21 cellular contexts compared by ENCODE assay signal in genomic region chr2:109326306-109326705, GRCh38.
"Had no signal": no experiment of that assay in that cellular context is flagged by ENCODE, and none has a peak within 500 bp of the region (broad histone marks: within the 10 kb centered on the region; RNA-seq: fewer than 3 reads in every experiment).

No MANE protein-coding gene starts in this region.

- H3K4me3 Mint-ChIP-seq: activated naive CD4-positive, alpha-beta T cell treated with anti-CD3 and anti-CD28 coated beads, Interleukin-2, amount 50 U/mL, for 24 hours; dendritic cell treated with granulocyte-macrophage colony-stimulating factor and Interleukin-4, amounts not matched to agents 40 ng/mL and 50 ng/mL, for 4 days; neural crest cell; stimulated activated naive CD8-positive, alpha-beta T cell treated with anti-CD3 and anti-CD28 coated beads, Interleukin-15, amount 100 ng/mL, for 72 hours had no signal

- H3K27ac ChIP-seq: ovary, psoas muscle, thyroid gland, WERI-Rb-1 had no signal

- H3K36me3 Mint-ChIP-seq: activated naive CD4-positive, alpha-beta T cell treated with anti-CD3 and anti-CD28 coated beads, Interleukin-2, amount 50 U/mL, for 24 hours had no signal

- H3K4me3 ChIP-seq: breast epithelium, esophagus muscularis mucosa, ovary, psoas muscle, thyroid gland had no signal

- H3K9me3 ChIP-seq: breast epithelium, esophagus muscularis mucosa, ovary, psoas muscle, thyroid gland had no signal

- DNase-seq: activated CD4-positive, alpha-beta T cell treated with anti-CD3 and anti-CD28 coated beads for 1 hour; activated CD8-positive, alpha-beta memory T cell treated with anti-CD3 and anti-CD28 coated beads for 24 hours; activated CD8-positive, alpha-beta memory T cell treated with anti-CD3 and anti-CD28 coated beads, Interleukin-2, amount 50 U/mL, for 48 hours; activated effector memory CD4-positive, alpha-beta T cell treated with anti-CD3 and anti-CD28 coated beads, Interleukin-2, amount 50 U/mL, for 16 hours; activated T-cell treated with anti-CD3 and anti-CD28 coated beads, Interleukin-2, amount 50 U/mL, for 48 hours; cerebellar nuclear complex; effector CD8-positive, alpha-beta T cell; midbrain; ovary; psoas muscle; small intestine; stimulated activated CD4-positive, alpha-beta T cell treated with anti-CD3 and anti-CD28 coated beads, Interleukin-4, amount 100 ng/mL, for 1 hour; stimulated activated naive CD8-positive, alpha-beta T cell treated with anti-CD3 and anti-CD28 coated beads, Interleukin-15, amount 100 ng/mL, for 72 hours; SW 1271; thyroid gland; WERI-Rb-1 had no signal

- H3K27me3 Mint-ChIP-seq: activated naive CD4-positive, alpha-beta T cell treated with anti-CD3 and anti-CD28 coated beads, Interleukin-2, amount 50 U/mL, for 24 hours; stimulated activated naive CD8-positive, alpha-beta T cell treated with anti-CD3 and anti-CD28 coated beads, Interleukin-15, amount 100 ng/mL, for 72 hours had no signal

- H3K27ac Mint-ChIP-seq: activated naive CD4-positive, alpha-beta T cell treated with anti-CD3 and anti-CD28 coated beads, Interleukin-2, amount 50 U/mL, for 24 hours; dendritic cell treated with granulocyte-macrophage colony-stimulating factor and Interleukin-4, amounts not matched to agents 40 ng/mL and 50 ng/mL, for 4 days; stimulated activated naive CD8-positive, alpha-beta T cell treated with anti-CD3 and anti-CD28 coated beads, Interleukin-15, amount 100 ng/mL, for 72 hours had no signal

- H3K4me1 Mint-ChIP-seq: neural crest cell had no signal

- H3K9me3 Mint-ChIP-seq: activated naive CD4-positive, alpha-beta T cell treated with anti-CD3 and anti-CD28 coated beads, Interleukin-2, amount 50 U/mL, for 24 hours; dendritic cell treated with granulocyte-macrophage colony-stimulating factor and Interleukin-4, amounts not matched to agents 40 ng/mL and 50 ng/mL, for 4 days; stimulated activated naive CD8-positive, alpha-beta T cell treated with anti-CD3 and anti-CD28 coated beads, Interleukin-15, amount 100 ng/mL, for 72 hours had no signal

- H3K36me3 ChIP-seq: breast epithelium, esophagus muscularis mucosa, ovary, thyroid gland, WERI-Rb-1 had no signal

- ATAC-seq: psoas muscle; stimulated activated naive CD8-positive, alpha-beta T cell treated with anti-CD3 and anti-CD28 coated beads, Interleukin-15, amount 100 ng/mL, for 72 hours had no signal

- H3K27me3 ChIP-seq: breast epithelium, esophagus muscularis mucosa, ovary, thyroid gland had no signal
